ENCODE assay signal across 8 cellular contexts in the genomic region with DNA sequence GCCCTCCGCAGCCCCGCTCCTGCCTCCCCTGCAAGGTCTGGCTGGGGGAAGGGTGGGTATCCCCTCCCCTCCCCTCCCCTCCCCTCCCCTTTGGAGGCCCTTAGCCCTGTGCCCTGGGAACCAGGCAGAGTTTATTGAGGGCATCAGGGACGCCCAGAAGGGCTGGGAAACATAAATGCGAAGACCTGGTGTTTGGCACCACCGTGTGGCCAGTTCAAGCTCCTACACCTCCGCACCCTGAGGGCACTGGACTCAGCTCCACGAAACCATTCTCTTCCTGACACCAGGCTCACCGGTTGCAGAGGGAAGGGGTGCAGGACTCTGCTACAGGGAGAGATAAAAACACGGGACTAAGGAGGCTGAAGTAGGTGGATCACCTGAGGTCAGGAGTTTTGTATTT. TPM values are rescaled to one million over a fixed set of nuclear protein-coding genes. Genes with fewer than 3 reads are reported as not detected.
DNase-seq lines count a peak whose midpoint lies in the region; ATAC-seq, FAIRE-seq and TF ChIP-seq lines count a peak whose summit lies in the region.

No MANE protein-coding gene starts in this region.

- H3K79me2 ChIP-seq in endothelial cell of umbilical vein (ENCODE audit: control insufficient read depth, insufficient read depth, low read length): no peaks in the 10 kb centered on the region

- no peaks in the 10 kb centered on the region for H3K4me1 ChIP-seq in endothelial cell of umbilical vein (ENCODE audit: control insufficient read depth, extremely low read depth, insufficient read depth, low read length)

- POLR2A ChIA-PET in BJ (lab: Charles Lee): no interaction called here
- POLR2A ChIA-PET in endothelial cell of umbilical vein (lab: Charles Lee): no interaction called here

- peak; percentile 80 to 88 for ATAC-seq in naive B cell (ENCODE audit: low read depth in 2 of 2)
- ATAC-seq in GM19324 (IDR thresholded peaks at IDR 0.05; ENCODE audit: low FRiP score, unreplicated experiment): no peak

- H3K27ac Mint-ChIP-seq in naive B cell: peak overlapping the region in 2 of 6 donors; percentile 18 to 76

- peaks cover 23 to 55% (median 42%) of the 10 kb centered on the region in 3 donors for H3K27me3 Mint-ChIP-seq in naive B cell

- no peak overlapping the region for H2AFZ ChIP-seq in endothelial cell of umbilical vein (ENCODE audit: low read depth, low read length)

- no peak overlapping the region for H3K27ac ChIP-seq in endothelial cell of umbilical vein (ENCODE audit: insufficient read depth, low read depth, low read length)

- no peaks in the 10 kb centered on the region for H3K9me3 ChIP-seq in endothelial cell of umbilical vein (replicated peaks; ENCODE audit: control insufficient read depth, insufficient read depth, low read length)

- H3K4me3 ChIP-seq in BJ (ENCODE audit: low read depth, low read length) (no peak overlapping the region), endothelial cell of umbilical vein (replicated peaks in 1 of 3; ENCODE audit: insufficient read depth in 1 of 3, low read depth in 1 of 3, low read length in 3 of 3) (no peak overlapping the region)

- peaks cover 4% of the 10 kb centered on the region for H3K27me3 ChIP-seq in BJ (ENCODE audit: control insufficient read depth, insufficient read depth, low read length)
- H3K27me3 ChIP-seq in endothelial cell of umbilical vein (ENCODE audit: control insufficient read depth in 2 of 2, insufficient read depth in 2 of 2, low read length in 2 of 2): peaks cover 4 to 20% of the 10 kb centered on the region in 2 experiments

- no peaks in the 10 kb centered on the region for H3K36me3 ChIP-seq in BJ (ENCODE audit: control insufficient read depth, insufficient read depth, low read length)
- H3K36me3 ChIP-seq in endothelial cell of umbilical vein (ENCODE audit: control insufficient read depth in 2 of 2, extremely low read depth in 1 of 2, insufficient read depth in 2 of 2, low read length in 2 of 2): no peaks in the 10 kb centered on the region

- no peaks in the 10 kb centered on the region for H3K36me3 Mint-ChIP-seq in naive B cell

- FAIRE-seq in endothelial cell of umbilical vein (lab: Jason Lieb, UNC): peak; percentile 88

- TF ChIP-seq POLR2A in endothelial cell of umbilical vein (IDR thresholded peaks at IDR 0.05; ENCODE audit: low read depth, low read length): no peak

- H3K9me3 Mint-ChIP-seq in naive B cell: peaks cover 0 to 8% (median 4%) of the 10 kb centered on the region in 7 donors

- no TSS peak for BruUV-seq in endothelial cell of umbilical vein (replicated peaks; lab: Mats Ljungman, UMichigan)

- peak; percentile 82 for TF ChIP-seq CTCF in BJ (IDR thresholded peaks at IDR 0.05; ENCODE audit: insufficient read depth, low read depth, low read length)
- peak; percentile 76 to 79 for TF ChIP-seq CTCF in endothelial cell of umbilical vein (IDR thresholded peaks at IDR 0.05; ENCODE audit: extremely low read depth in 1 of 2, insufficient read depth in 1 of 2, low read depth in 1 of 2, low read length in 2 of 2)

- no peak overlapping the region for H3K9ac ChIP-seq in endothelial cell of umbilical vein (replicated peaks; ENCODE audit: extremely low read depth, insufficient read depth, low read length)

- H4K20me1 ChIP-seq in endothelial cell of umbilical vein (replicated peaks; ENCODE audit: control insufficient read depth, extremely low read depth, insufficient read depth, low read length): no peaks in the 10 kb centered on the region

- H3K4me1 Mint-ChIP-seq in naive B cell: peaks cover 0 to 5% (median 4%) of the 10 kb centered on the region in 3 donors

- CTCF ChIA-PET in BJ (lab: Yijun Ruan, JAX) (interaction anchor here (0.6 to 3.9 kb wide), 26 partner anchors 8 to 1401 kb away, joined by 3 to 40 read pairs (median 4); a partner anchor contains a TSS), endothelial cell of umbilical vein (lab: Charles Lee) (interaction anchor here (0.6 to 4.4 kb wide), 36 partner anchors 8 to 1405 kb away, joined by 3 to 35 read pairs (median 4); a partner anchor contains a TSS)

- DNase-seq in BJ (ENCODE audit: low read depth): no peak
- peak; percentile 53 for DNase-seq in H4 (ENCODE audit: low spot score)
- DNase-seq in NCI-H82 treated with DMSO at 0.1 percent for 48 hours (lab: John Stamatoyannopoulos, UW; ENCODE audit: unreplicated experiment): peak; percentile 78
- peak; percentile 18 to 46 for DNase-seq in activated CD8-positive, alpha-beta memory T cell treated with anti-CD3 and anti-CD28 coated beads for 1 hour (ENCODE audit: extremely low read depth in 1 of 2, low read depth in 1 of 2)
- DNase-seq in endothelial cell of umbilical vein (ENCODE audit: low read depth, low spot score): peak; percentile 51
- DNase-seq in naive B cell: peak; percentile 42
- peak; percentile 29 for DNase-seq in stimulated activated naive CD4-positive, alpha-beta T cell treated with Interleukin-2 at 50 U/mL for 16 hours (lab: John Stamatoyannopoulos, UW)

- dilution Hi-C loops in endothelial cell of umbilical vein (cut with MboI; ENCODE audit: extremely low pct_ligation_motif_present, low sequenced_read_pairs): no loop called here

- H3K4me2 ChIP-seq in endothelial cell of umbilical vein (ENCODE audit: insufficient read depth, low read length): no peak overlapping the region

- H3K4me3 Mint-ChIP-seq in naive B cell: peak overlapping the region in 1 of 8 donors; percentile 15

- no peaks in the 10 kb centered on the region for H3K9me1 ChIP-seq in endothelial cell of umbilical vein (replicated peaks; ENCODE audit: control insufficient read depth, extremely low read depth, insufficient read depth, low read length)

- intact Hi-C loops in endothelial cell of umbilical vein (cut with micrococcal nuclease): loop anchor here (1.0 to 10.0 kb wide), 2 partner anchors 849 to 1191 kb away; no protein-coding TSS in a partner anchor

TF ChIP-seq in endothelial cell of umbilical vein, 7 proteins besides CTCF, POLR2A, EP300 and RAD21:
- TF ChIP-seq POLR2AphosphoS5 (IDR thresholded peaks at IDR 0.05; ENCODE audit: insufficient read depth, low read depth, low read length) (no peak), MYC (IDR thresholded peaks at IDR 0.05; ENCODE audit: low read depth, low read length) (no peak), EZH2 (IDR thresholded peaks at IDR 0.05; ENCODE audit: borderline replicate concordance, low read depth, low read length, severe bottlenecking) (no peak), JUN (IDR thresholded peaks at IDR 0.05; ENCODE audit: borderline replicate concordance, insufficient read depth, insufficient read length, low read depth) (no peak), FOS (IDR thresholded peaks at IDR 0.05; ENCODE audit: borderline replicate concordance, insufficient read depth, low read length) (no peak), GATA2 (IDR thresholded peaks at IDR 0.05; ENCODE audit: insufficient read depth, insufficient read length, low read depth, low read length) (no peak)
- TF ChIP-seq, protein P1, sequence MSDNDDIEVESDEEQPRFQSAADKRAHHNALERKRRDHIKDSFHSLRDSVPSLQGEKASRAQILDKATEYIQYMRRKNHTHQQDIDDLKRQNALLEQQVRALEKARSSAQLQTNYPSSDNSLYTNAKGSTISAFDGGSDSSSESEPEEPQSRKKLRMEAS (IDR thresholded peaks at IDR 0.05; ENCODE audit: insufficient read depth, insufficient read length): no peak
TF ChIP-seq in endothelial cell of umbilical vein: peak in this region for 0.

RNA-seq across cellular contexts. Expression of a gene that starts 1.0 kb away (rescaled TPM):
- polyA plus RNA-seq in BJ (2011; rRNA removed): not detected in 2 replicates
- not detected in 2 replicates for polyA minus RNA-seq in BJ (2011; rRNA and poly(A)+ RNA removed)
- total RNA-seq in H4 (2014; rRNA removed; shearing (Covaris generic)): not detected in 2 replicates
- total RNA-seq in endothelial cell of umbilical vein: not detected in 2 replicates
- not detected in 2 replicates for polyA plus RNA-seq in endothelial cell of umbilical vein
- polyA plus RNA-seq in endothelial cell of umbilical vein (2011; cell fraction: cytosol; rRNA removed): not detected in 2 replicates
- not detected in 2 replicates for polyA plus RNA-seq in endothelial cell of umbilical vein (2011; cell fraction: nucleus; rRNA removed)
- polyA plus RNA-seq in endothelial cell of umbilical vein (2012): not detected in 2 replicates
- not detected in 2 replicates for polyA minus RNA-seq in endothelial cell of umbilical vein
- polyA minus RNA-seq in endothelial cell of umbilical vein (2011; cell fraction: cytosol; rRNA and poly(A)+ RNA removed): not detected
- not detected in 2 replicates for polyA minus RNA-seq in endothelial cell of umbilical vein (2011; cell fraction: nucleus; rRNA and poly(A)+ RNA removed)
- polyA plus RNA-seq in naive B cell (ENCODE audit: low read depth in 6 of 6): not detected

RNA-seq across cellular contexts. Expression of a gene that starts 8.3 kb away (rescaled TPM):
- polyA plus RNA-seq in BJ (2011; rRNA removed) (27.0 and 54.5 TPM in 2 replicates), endothelial cell of umbilical vein (26.3 and 28.3 TPM in 2 replicates), naive B cell (ENCODE audit: low read depth in 6 of 6) (not detected)
- 12.0 and 12.6 TPM in 2 replicates for polyA minus RNA-seq in BJ (2011; rRNA and poly(A)+ RNA removed)
- total RNA-seq in H4 (2014; rRNA removed; shearing (Covaris generic)): 30.7 and 50.8 TPM in 2 replicates
- 35.3 and 37.7 TPM in 2 replicates for total RNA-seq in endothelial cell of umbilical vein
- 28.1 and 32.9 TPM in 2 replicates for polyA plus RNA-seq in endothelial cell of umbilical vein (2011; cell fraction: cytosol; rRNA removed)
- polyA plus RNA-seq in endothelial cell of umbilical vein (2011; cell fraction: nucleus; rRNA removed): 18.5 and 20.6 TPM in 2 replicates
- polyA plus RNA-seq in endothelial cell of umbilical vein (2012): 9.5 and 15.1 TPM in 2 replicates
- 8.7 and 9.1 TPM in 2 replicates for polyA minus RNA-seq in endothelial cell of umbilical vein
- 12.7 TPM for polyA minus RNA-seq in endothelial cell of umbilical vein (2011; cell fraction: cytosol; rRNA and poly(A)+ RNA removed)
- polyA minus RNA-seq in endothelial cell of umbilical vein (2011; cell fraction: nucleus; rRNA and poly(A)+ RNA removed): 4.6 and 5.4 TPM in 2 replicates

Comparison
In these comparisons a context has a peak if more than half of its experiments do, and no peak if none do; other contexts are left out.
1. RNA of a gene that starts 8.3 kb away (polyA plus RNA-seq): 27.0 to 54.5 TPM in BJ and 9.5 to 32.9 TPM in endothelial cell of umbilical vein; not detected in naive B cell; every median in the first group is over 4 times any median in the second.